21 cellular contexts compared by ENCODE assay signal in genomic region chr22:49032821-49033220, GRCh38.
"Had no signal": no experiment of that assay in that cellular context is flagged by ENCODE, and none has a peak within 500 bp of the region (broad histone marks: within the 10 kb centered on the region; RNA-seq: fewer than 3 reads in every experiment).

No MANE protein-coding gene starts in this region.

- H3K4me1 Mint-ChIP-seq: IgD-negative memory B cell had no signal

- H3K27ac Mint-ChIP-seq: IgD-negative memory B cell had no signal

- H3K9ac ChIP-seq: KMS-11, SK-N-SH had no signal

- H3K4me3 Mint-ChIP-seq: IgD-negative memory B cell had no signal

- ATAC-seq: K562 had no signal

- H3K9me3 Mint-ChIP-seq: IgD-negative memory B cell had no signal

- H3K27ac ChIP-seq: HL-60, KMS-11 had no signal

- H3K36me3 Mint-ChIP-seq: IgD-negative memory B cell had no signal

- H3K4me2 ChIP-seq: KMS-11, SK-N-SH had no signal

- H3K9me3 ChIP-seq: SK-N-SH had no signal

- DNase-seq: Kasumi-1, MM.1S, NCI-H1092 treated with DMSO at 0.1 percent for 48 hours, NCI-H1436, NCI-H187, NCI-H2029, NCI-H2081 treated with DMSO at 0.1 percent for 48 hours, NCI-H2171, NCI-H226, NCI-H446, NCI-H510A, NCI-H524 treated with DMSO at 0.1 percent for 48 hours, NCI-H69, NCI-H774, RPMI8226, SHP77, SK-N-SH had no signal

- H3K4me3 ChIP-seq: K562 had no signal
